ENCODE assay signal across 19 cellular contexts in the genomic region with DNA sequence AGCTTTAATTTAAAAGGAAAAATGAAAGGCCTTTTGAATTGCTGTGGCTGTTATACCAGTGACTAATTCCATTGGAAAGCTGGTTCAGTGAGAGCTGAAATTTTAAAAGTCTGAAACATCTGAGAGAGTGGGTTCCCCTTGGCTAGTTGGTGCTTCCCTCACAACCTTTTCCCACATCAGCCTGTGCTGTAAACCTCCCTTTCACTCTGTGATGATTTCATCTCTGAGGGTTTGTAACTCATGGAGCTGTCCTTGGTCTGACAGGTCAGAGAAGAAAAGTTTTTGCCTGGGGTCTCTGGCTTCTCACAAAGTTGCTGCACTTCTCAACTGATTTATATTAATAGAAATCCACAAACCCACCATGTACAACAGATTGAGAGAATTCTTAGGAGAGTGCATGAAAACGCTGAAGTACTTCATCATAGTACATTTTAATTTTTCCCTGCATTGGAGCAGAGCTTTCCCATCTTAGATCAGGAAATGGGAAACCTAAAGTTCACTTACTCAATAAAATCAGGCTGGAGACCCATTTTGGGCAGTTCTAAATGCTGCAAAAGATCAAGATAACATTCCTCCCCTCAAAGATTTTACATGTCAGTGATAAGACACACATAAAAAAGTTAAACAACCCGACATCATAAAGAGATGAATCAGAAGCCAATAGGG.
DNase-seq lines count a peak whose midpoint lies in the region; ATAC-seq and TF ChIP-seq lines count a peak whose summit lies in the region.
"Had no signal": no experiment of that assay in that cellular context is flagged by ENCODE, and none has a peak within 500 bp of the region (broad histone marks: within the 10 kb centered on the region; RNA-seq: fewer than 3 reads in every experiment).

No MANE protein-coding gene starts in this region.

- ATAC-seq in HG02938 (IDR thresholded peaks at IDR 0.05; ENCODE audit: unreplicated experiment) (no peak), GM18873 (IDR thresholded peaks at IDR 0.05; ENCODE audit: low FRiP score, unreplicated experiment) (no peak), HG02973 (IDR thresholded peaks at IDR 0.05; ENCODE audit: unreplicated experiment) (no peak)

- no peak for DNase-seq in activated naive CD4-positive, alpha-beta T cell treated with anti-CD3 and anti-CD28 coated beads, Interleukin-2, amount 10 ng/mL, durations not matched to agents 7 days and 5 days
- DNase-seq in PC-9 (no peak), fibroblast of mammary gland (ENCODE audit: low read depth) (peak; percentile 47), renal cortical epithelial cell (ENCODE audit: low read depth) (peak; percentile 50)
- DNase-seq: activated CD4-positive, alpha-beta T cell treated with anti-CD3 and anti-CD28 coated beads, Interleukin-2, amount 10 ng/mL, durations not matched to agents 7 days and 5 days; activated naive CD4-positive, alpha-beta T cell treated with anti-CD3 and anti-CD28 coated beads for 36 hours; KG1; NCI-H1048; NCI-H526; stimulated activated naive CD4-positive, alpha-beta T cell; tibial artery had no signal

- TF ChIP-seq CTCF in PC-9 (conservative IDR thresholded peaks at IDR 0.05) = no peak
- TF ChIP-seq CTCF in fibroblast of mammary gland (conservative IDR thresholded peaks at IDR 0.05; ENCODE audit: control insufficient read depth, insufficient read depth, low read depth, low read length) = no peak

- H3K27me3 ChIP-seq in PC-9 (ENCODE audit: insufficient read depth, low read depth) = no peaks in the 10 kb centered on the region
- H3K27me3 ChIP-seq: tibial artery had no signal

- peaks cover 39% of the 10 kb centered on the region for H3F3A ChIP-seq in PC-9 (ENCODE audit: insufficient read depth, low read depth)

- no peaks in the 10 kb centered on the region for H3K9me3 ChIP-seq in PC-9 (ENCODE audit: insufficient read depth, low read depth)
- H3K9me3 ChIP-seq: tibial artery had no signal

- no peaks in the 10 kb centered on the region for H3K36me3 ChIP-seq in PC-9 (ENCODE audit: low read depth)
- H3K36me3 ChIP-seq: tibial artery had no signal

- no peaks in the 10 kb centered on the region for H3K79me2 ChIP-seq in PC-9 (ENCODE audit: low read depth)

- no peaks in the 10 kb centered on the region for H3K27me3 Mint-ChIP-seq in activated naive CD4-positive, alpha-beta T cell treated with anti-CD3 and anti-CD28 coated beads, Interleukin-2, amount 50 U/mL, for 24 hours
- peaks cover 8% of the 10 kb centered on the region for H3K27me3 Mint-ChIP-seq in activated naive CD4-positive, alpha-beta T cell treated with anti-CD3 and anti-CD28 coated beads, Interleukin-2, amount 10 ng/mL, durations not matched to agents 7 days and 5 days
- H3K27me3 Mint-ChIP-seq: brain had no signal

- intact Hi-C loops in PC-9 (cut with micrococcal nuclease; ENCODE audit: unreplicated experiment) = loop anchor here (5.0 kb wide), 1 partner anchor 252 kb away; no protein-coding TSS in a partner anchor

- H3K4me2 ChIP-seq in PC-9 = no peak overlapping the region

- H3K4me3 ChIP-seq in PC-9 (no peak overlapping the region), fibroblast of mammary gland (ENCODE audit: control insufficient read depth, low read depth, low read length) (no peak overlapping the region)
- H3K4me3 ChIP-seq: tibial artery had no signal

- no TSS peak for BruUV-seq in PC-9 (replicated peaks; lab: Mats Ljungman, UMichigan)

- H3K4me3 Mint-ChIP-seq in activated naive CD4-positive, alpha-beta T cell treated with anti-CD3 and anti-CD28 coated beads, Interleukin-2, amount 50 U/mL, for 24 hours = no peak overlapping the region
- H3K4me3 Mint-ChIP-seq in activated naive CD4-positive, alpha-beta T cell treated with anti-CD3 and anti-CD28 coated beads, Interleukin-2, amount 10 ng/mL, durations not matched to agents 7 days and 5 days = no peak overlapping the region
- H3K4me3 Mint-ChIP-seq: activated CD4-positive, alpha-beta T cell treated with anti-CD3 and anti-CD28 coated beads, Interleukin-2, amount 10 ng/mL, durations not matched to agents 7 days and 5 days; activated naive CD4-positive, alpha-beta T cell treated with anti-CD3 and anti-CD28 coated beads for 36 hours; brain; neural crest cell had no signal

- peak overlapping the region; percentile 26; the same call in 1 of the 2 replicates for H3K27ac ChIP-seq in PC-9
- H3K27ac ChIP-seq: 22Rv1, epithelial cell of prostate, tibial artery had no signal

- no peaks in the 10 kb centered on the region for H3K36me3 Mint-ChIP-seq in activated naive CD4-positive, alpha-beta T cell treated with anti-CD3 and anti-CD28 coated beads, Interleukin-2, amount 50 U/mL, for 24 hours
- H3K36me3 Mint-ChIP-seq in activated naive CD4-positive, alpha-beta T cell treated with anti-CD3 and anti-CD28 coated beads, Interleukin-2, amount 10 ng/mL, durations not matched to agents 7 days and 5 days = no peaks in the 10 kb centered on the region
- H3K36me3 Mint-ChIP-seq: brain had no signal

- H3K27ac Mint-ChIP-seq in activated naive CD4-positive, alpha-beta T cell treated with anti-CD3 and anti-CD28 coated beads, Interleukin-2, amount 50 U/mL, for 24 hours = peak overlapping the region; percentile 5
- H3K27ac Mint-ChIP-seq in activated naive CD4-positive, alpha-beta T cell treated with anti-CD3 and anti-CD28 coated beads, Interleukin-2, amount 10 ng/mL, durations not matched to agents 7 days and 5 days = no peak overlapping the region
- H3K27ac Mint-ChIP-seq: activated CD4-positive, alpha-beta T cell treated with anti-CD3 and anti-CD28 coated beads, Interleukin-2, amount 10 ng/mL, durations not matched to agents 7 days and 5 days; activated naive CD4-positive, alpha-beta T cell treated with anti-CD3 and anti-CD28 coated beads for 36 hours; brain had no signal

- CTCF ChIA-PET in activated naive CD4-positive, alpha-beta T cell treated with anti-CD3 and anti-CD28 coated beads, Interleukin-2, amount 10 ng/mL, durations not matched to agents 7 days and 5 days (lab: Charles Lee) = no interaction called here
- CTCF ChIA-PET in PC-9 (lab: Charles Lee) = interaction anchor here (0.6 kb wide), 1 partner anchor 84 kb away, joined by 8 read pairs; no protein-coding TSS in a partner anchor

- no peaks in the 10 kb centered on the region for H3K9me2 ChIP-seq in PC-9 (ENCODE audit: insufficient read depth)

- POLR2A ChIA-PET in PC-9 (lab: Charles Lee; ENCODE audit: unreplicated experiment) = no interaction called here

- H3K9me3 Mint-ChIP-seq in activated naive CD4-positive, alpha-beta T cell treated with anti-CD3 and anti-CD28 coated beads, Interleukin-2, amount 50 U/mL, for 24 hours = no peaks in the 10 kb centered on the region
- H3K9me3 Mint-ChIP-seq in activated naive CD4-positive, alpha-beta T cell treated with anti-CD3 and anti-CD28 coated beads, Interleukin-2, amount 10 ng/mL, durations not matched to agents 7 days and 5 days = no peaks in the 10 kb centered on the region
- H3K9me3 Mint-ChIP-seq: activated CD4-positive, alpha-beta T cell treated with anti-CD3 and anti-CD28 coated beads, Interleukin-2, amount 10 ng/mL, durations not matched to agents 7 days and 5 days; activated naive CD4-positive, alpha-beta T cell treated with anti-CD3 and anti-CD28 coated beads for 36 hours had no signal

- H3K4me1 Mint-ChIP-seq in activated naive CD4-positive, alpha-beta T cell treated with anti-CD3 and anti-CD28 coated beads, Interleukin-2, amount 50 U/mL, for 24 hours = no peaks in the 10 kb centered on the region
- no peaks in the 10 kb centered on the region for H3K4me1 Mint-ChIP-seq in activated naive CD4-positive, alpha-beta T cell treated with anti-CD3 and anti-CD28 coated beads, Interleukin-2, amount 10 ng/mL, durations not matched to agents 7 days and 5 days
- H3K4me1 Mint-ChIP-seq: activated CD4-positive, alpha-beta T cell treated with anti-CD3 and anti-CD28 coated beads, Interleukin-2, amount 10 ng/mL, durations not matched to agents 7 days and 5 days; brain; neural crest cell had no signal

- H3K4me1 ChIP-seq in PC-9 (replicated peaks; ENCODE audit: insufficient read depth) = peaks cover 48% of the 10 kb centered on the region
- H3K4me1 ChIP-seq: tibial artery had no signal

- no peak overlapping the region for H2AFZ ChIP-seq in PC-9

- H4K20me1 ChIP-seq in PC-9 (ENCODE audit: insufficient read depth) = no peaks in the 10 kb centered on the region

Comparison
In these comparisons a context has a peak if more than half of its experiments do, and no peak if none do; other contexts are left out.
1. DNase-seq: peak in fibroblast of mammary gland (single experiment) and renal cortical epithelial cell (single experiment); none in activated naive CD4-positive, alpha-beta T cell treated with anti-CD3 and anti-CD28 coated beads, Interleukin-2, amount 10 ng/mL, durations not matched to agents 7 days and 5 days (single experiment) and PC-9 (0 of 2).